In genomic region chr14:31401369-31401932, GRCh38 we compare ENCODE assay signal across 22 cellular contexts.
"Had no signal": no experiment of that assay in that cellular context is flagged by ENCODE, and none has a peak within 500 bp of the region (broad histone marks: within the 10 kb centered on the region; RNA-seq: fewer than 3 reads in every experiment).

No MANE protein-coding gene starts in this region.

- H3K9me3 Mint-ChIP-seq: memory B cell, neural crest cell had no signal

- H3K4me1 ChIP-seq: upper lobe of left lung had no signal

- H3K27ac Mint-ChIP-seq: memory B cell had no signal

- H3K4me3 ChIP-seq: cardiac muscle cell, dorsolateral prefrontal cortex, hepatocyte, lung, pancreas, smooth muscle cell, thoracic aorta, tibial nerve, upper lobe of left lung had no signal

- H3K27ac ChIP-seq: cardiac muscle cell, dorsolateral prefrontal cortex, hepatocyte, neutrophil, pancreas, thoracic aorta, tibial nerve, upper lobe of left lung had no signal

- H3K9me3 ChIP-seq: neutrophil, pancreas, thoracic aorta, tibial nerve, upper lobe of left lung had no signal

- H3K27me3 ChIP-seq: cardiac muscle cell, dorsolateral prefrontal cortex, hepatocyte, neutrophil, pancreas, tibial nerve, upper lobe of left lung had no signal

- H3K4me1 Mint-ChIP-seq: memory B cell, neural crest cell had no signal

- DNase-seq: dorsolateral prefrontal cortex; effector CD4-positive, alpha-beta T cell; kidney; naive thymus-derived CD4-positive, alpha-beta T cell; pancreas; retina; stimulated activated CD4-positive, alpha-beta T cell treated with anti-CD3 and anti-CD28 coated beads, Interleukin-12 subunit alpha, Interleukin-12 subunit beta, amount 100 ng/mL, for 4 hours; stimulated activated CD4-positive, alpha-beta T cell treated with anti-CD3 and anti-CD28 coated beads, Interleukin-1b, Interleukin-23, amount 100 ng/mL, for 48 hours; stimulated activated CD4-positive, alpha-beta T cell treated with anti-CD3 and anti-CD28 coated beads, Interleukin-4, amount 100 ng/mL, for 1 hour; stimulated activated CD8-positive, alpha-beta memory T cell treated with anti-CD3 and anti-CD28 coated beads, Interleukin-4, amount 100 ng/mL, for 48 hours; stimulated activated naive CD4-positive, alpha-beta T cell treated with Interleukin-2 at 50 U/mL for 16 hours; upper lobe of left lung had no signal

- ATAC-seq: naive thymus-derived CD4-positive, alpha-beta T cell; pancreas; sciatic nerve had no signal

- H3K27me3 Mint-ChIP-seq: memory B cell; naive thymus-derived CD4-positive, alpha-beta T cell had no signal

- H3K36me3 ChIP-seq: pancreas had no signal

- H3K4me3 Mint-ChIP-seq: memory B cell; naive thymus-derived CD4-positive, alpha-beta T cell; neural crest cell had no signal
